In the genomic region with DNA sequence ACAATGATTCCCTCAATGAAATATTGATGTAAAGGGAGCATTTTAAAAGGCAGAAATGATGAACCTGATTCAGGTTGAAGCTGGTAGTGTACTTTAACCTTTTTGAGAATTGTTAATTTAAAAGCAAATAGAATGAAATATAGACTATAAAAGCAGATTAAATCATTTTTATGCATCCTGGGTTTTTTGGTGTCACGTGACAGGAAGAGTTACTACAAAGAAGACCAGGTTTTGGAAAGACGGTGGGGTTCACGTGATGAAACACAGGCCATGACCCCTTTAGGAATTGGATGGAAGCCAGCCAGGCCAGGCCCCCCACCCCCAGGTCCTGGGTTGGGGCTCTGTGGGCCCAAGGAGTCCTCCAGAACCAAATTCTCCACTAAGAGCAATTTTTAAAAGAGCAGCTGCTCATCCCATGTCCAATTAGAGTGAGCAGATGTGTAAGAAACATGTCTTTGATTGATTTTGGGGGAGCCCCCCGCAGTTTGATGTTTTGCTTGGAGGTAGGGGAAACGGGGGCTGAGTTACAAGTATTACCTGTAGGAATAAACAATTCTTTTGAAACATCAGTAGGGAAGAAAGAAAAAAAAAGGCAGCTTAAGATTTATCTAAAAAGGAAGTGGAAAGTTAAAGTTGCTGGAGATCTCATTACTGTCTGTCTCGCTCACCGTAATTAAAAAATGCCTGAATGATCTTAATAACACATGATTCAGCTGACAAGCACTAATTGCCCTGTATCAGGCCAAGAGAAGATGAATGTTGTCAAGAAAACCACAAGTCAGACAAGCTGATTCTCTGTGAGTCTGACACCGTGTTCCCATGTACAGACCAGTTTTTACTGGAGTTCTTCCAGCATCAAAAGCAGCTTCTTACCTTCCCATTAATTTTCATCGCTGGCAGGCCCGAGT, we compare ENCODE assay signal across 10 cellular contexts.
DNase-seq lines count a peak whose midpoint lies in the region; ATAC-seq, FAIRE-seq and TF ChIP-seq lines count a peak whose summit lies in the region.
"Had no signal": no experiment of that assay in that cellular context is flagged by ENCODE, and none has a peak within 500 bp of the region (broad histone marks: within the 10 kb centered on the region; RNA-seq: fewer than 3 reads in every experiment).

No MANE protein-coding gene starts in this region.

- H3K4me3 Mint-ChIP-seq in Caco-2 (ENCODE audit: unreplicated experiment), result peak overlapping the region; percentile 31

- BruUV-seq in Caco-2 (replicated peaks; lab: Mats Ljungman, UMichigan), result no TSS peak
- BruUV-seq in endothelial cell of umbilical vein (replicated peaks; lab: Mats Ljungman, UMichigan), result no TSS peak

- H3K36me3 ChIP-seq in Caco-2 (ENCODE audit: control insufficient read depth, insufficient read depth, low read length), result no peaks in the 10 kb centered on the region; the same call in 1 of the 2 replicates
- H3K36me3 ChIP-seq in endothelial cell of umbilical vein (ENCODE audit: control insufficient read depth in 2 of 2, extremely low read depth in 1 of 2, insufficient read depth in 2 of 2, low read length in 2 of 2), result no peaks in the 10 kb centered on the region
- no peaks in the 10 kb centered on the region for H3K36me3 ChIP-seq in pancreas
- H3K36me3 ChIP-seq in ovary, result no peaks in the 10 kb centered on the region

- CTCF ChIA-PET in Caco-2 (lab: Charles Lee) (interaction anchor here (0.6 to 1.0 kb wide), 2 partner anchors 10 to 1728 kb away, joined by 3 to 5 read pairs; no protein-coding TSS in a partner anchor), endothelial cell of umbilical vein (lab: Charles Lee) (interaction anchor here (0.7 to 3.9 kb wide), 8 partner anchors 9 to 483 kb away, joined by 3 to 30 read pairs (median 3); no protein-coding TSS in a partner anchor)

- TF ChIP-seq CTCF in Caco-2 (IDR thresholded peaks at IDR 0.05; ENCODE audit: insufficient read depth in 1 of 2, low read depth in 1 of 2, low read length in 1 of 2, severe bottlenecking in 1 of 2, unreplicated experiment in 1 of 2) (no peak), endothelial cell of umbilical vein (IDR thresholded peaks at IDR 0.05; ENCODE audit: extremely low read depth in 1 of 2, insufficient read depth in 1 of 2, low read depth in 1 of 2, low read length in 2 of 2) (no peak), pancreas (IDR thresholded peaks at IDR 0.05) (no peak), ovary (IDR thresholded peaks at IDR 0.05) (no peak)

- peak overlapping the region; percentile 18 for H3K4me2 ChIP-seq in endothelial cell of umbilical vein (ENCODE audit: insufficient read depth, low read length)

- no peak overlapping the region for H2AFZ ChIP-seq in endothelial cell of umbilical vein (ENCODE audit: low read depth, low read length)

- ATAC-seq in pancreas, result peak in 3 of 4 donors; percentile 55 to 65 (median 64)

- no peak for DNase-seq in Caco-2
- DNase-seq in NCI-H69 (lab: John Stamatoyannopoulos, UW), result peak; percentile 70
- peak; percentile 33 for DNase-seq in endothelial cell of umbilical vein (ENCODE audit: low read depth, low spot score)
- peak in 2 of 6 donors; percentile 24 to 45 for DNase-seq in pancreas
- DNase-seq in DMS153 treated with DMSO at 0.1 percent for 48 hours (lab: John Stamatoyannopoulos, UW; ENCODE audit: unreplicated experiment), result no peak
- DNase-seq in NCI-H146 treated with DMSO at 0.1 percent for 48 hours (lab: John Stamatoyannopoulos, UW; ENCODE audit: unreplicated experiment), result no peak
- DNase-seq in SIG-M5 (lab: John Stamatoyannopoulos, UW), result no peak
- DNase-seq in ovary, result no peak
- DNase-seq: activated CD8-positive, alpha-beta memory T cell treated with anti-CD3 and anti-CD28 coated beads for 24 hours had no signal

- dilution Hi-C loops in endothelial cell of umbilical vein (cut with MboI; ENCODE audit: extremely low pct_ligation_motif_present, low sequenced_read_pairs), result no loop called here

- no peaks in the 10 kb centered on the region for H3K9me3 Mint-ChIP-seq in Caco-2 (ENCODE audit: unreplicated experiment)

- H3K4me3 ChIP-seq in Caco-2 (ENCODE audit: low read depth, low read length), result no peak overlapping the region
- no peak overlapping the region for H3K4me3 ChIP-seq in endothelial cell of umbilical vein (replicated peaks in 1 of 3; ENCODE audit: insufficient read depth in 1 of 3, low read depth in 1 of 3, low read length in 3 of 3)
- H3K4me3 ChIP-seq in pancreas, result no peak overlapping the region
- H3K4me3 ChIP-seq in ovary, result no peak overlapping the region

- H3K27ac Mint-ChIP-seq in Caco-2 (ENCODE audit: unreplicated experiment), result peak overlapping the region; percentile 96

- no peak for TF ChIP-seq POLR2A in endothelial cell of umbilical vein (IDR thresholded peaks at IDR 0.05; ENCODE audit: low read depth, low read length)
- no peak for TF ChIP-seq POLR2A in ovary (IDR thresholded peaks at IDR 0.05)

- peaks cover 18% of the 10 kb centered on the region for H3K79me2 ChIP-seq in endothelial cell of umbilical vein (ENCODE audit: control insufficient read depth, insufficient read depth, low read length)

- intact Hi-C loops in Caco-2 (cut with micrococcal nuclease; ENCODE audit: unreplicated experiment), result no loop called here
- intact Hi-C loops in endothelial cell of umbilical vein (cut with micrococcal nuclease), result no loop called here
- intact Hi-C loops in pancreas (cut with DNase I), result no loop called here
- intact Hi-C loops in ovary (cut with DNase I), result no loop called here

- peak overlapping the region; percentile 3 for H3K9ac ChIP-seq in endothelial cell of umbilical vein (replicated peaks; ENCODE audit: extremely low read depth, insufficient read depth, low read length)

- WGBS in pancreas, 2 donors, result 36 to 40% methylated on average over 10 of the region's 10 CpGs
- WGBS in ovary, 3 donors, result 36 to 39% (median 36%) methylated on average over 10 of the region's 10 CpGs

- H3K36me3 Mint-ChIP-seq in Caco-2 (ENCODE audit: insufficient read depth, unreplicated experiment), result peaks cover 77% of the 10 kb centered on the region

- H3K9me1 ChIP-seq in endothelial cell of umbilical vein (replicated peaks; ENCODE audit: control insufficient read depth, extremely low read depth, insufficient read depth, low read length), result no peaks in the 10 kb centered on the region

- no peaks in the 10 kb centered on the region for H3K9me3 ChIP-seq in Caco-2
- no peaks in the 10 kb centered on the region for H3K9me3 ChIP-seq in endothelial cell of umbilical vein (replicated peaks; ENCODE audit: control insufficient read depth, insufficient read depth, low read length)
- no peaks in the 10 kb centered on the region for H3K9me3 ChIP-seq in pancreas
- H3K9me3 ChIP-seq in ovary, result no peaks in the 10 kb centered on the region

- TF ChIP-seq EP300 in ovary (IDR thresholded peaks at IDR 0.05), result no peak

- H3K27me3 Mint-ChIP-seq in Caco-2 (ENCODE audit: insufficient read depth, unreplicated experiment), result no peaks in the 10 kb centered on the region

- POLR2A ChIA-PET in Caco-2 (lab: Charles Lee), result no interaction called here
- POLR2A ChIA-PET in endothelial cell of umbilical vein (lab: Charles Lee), result no interaction called here

- FAIRE-seq in endothelial cell of umbilical vein (lab: Jason Lieb, UNC) (no peak), pancreas (lab: Jason Lieb, UNC) (no peak)
- FAIRE-seq: GM18507 had no signal

- H3K4me1 ChIP-seq in Caco-2, result peaks cover 67% of the 10 kb centered on the region
- H3K4me1 ChIP-seq in endothelial cell of umbilical vein (ENCODE audit: control insufficient read depth, extremely low read depth, insufficient read depth, low read length), result peaks cover 35% of the 10 kb centered on the region
- peaks cover 21 to 33% (median 22%) of the 10 kb centered on the region in 3 donors for H3K4me1 ChIP-seq in pancreas
- peaks cover 19% of the 10 kb centered on the region for H3K4me1 ChIP-seq in ovary (ENCODE audit: insufficient read depth)

- no peaks in the 10 kb centered on the region for H3K27me3 ChIP-seq in Caco-2 (replicated peaks; ENCODE audit: control insufficient read depth, insufficient read depth, low read length)
- no peaks in the 10 kb centered on the region for H3K27me3 ChIP-seq in endothelial cell of umbilical vein (ENCODE audit: control insufficient read depth in 2 of 2, insufficient read depth in 2 of 2, low read length in 2 of 2)
- no peaks in the 10 kb centered on the region for H3K27me3 ChIP-seq in pancreas
- H3K27me3 ChIP-seq in ovary, result no peaks in the 10 kb centered on the region

- H3K27ac ChIP-seq in endothelial cell of umbilical vein (ENCODE audit: insufficient read depth, low read depth, low read length) (peak overlapping the region; percentile 70), pancreas (peak overlapping the region in 2 of 4 donors; percentile 32 to 81), ovary (no peak overlapping the region)

- no peaks in the 10 kb centered on the region for H4K20me1 ChIP-seq in endothelial cell of umbilical vein (replicated peaks; ENCODE audit: control insufficient read depth, extremely low read depth, insufficient read depth, low read length)

- peaks cover 63% of the 10 kb centered on the region for H3K4me1 Mint-ChIP-seq in Caco-2 (ENCODE audit: low read depth, unreplicated experiment)

TF ChIP-seq in endothelial cell of umbilical vein, 7 proteins besides CTCF, POLR2A, EP300 and RAD21:
- TF ChIP-seq, protein P1, sequence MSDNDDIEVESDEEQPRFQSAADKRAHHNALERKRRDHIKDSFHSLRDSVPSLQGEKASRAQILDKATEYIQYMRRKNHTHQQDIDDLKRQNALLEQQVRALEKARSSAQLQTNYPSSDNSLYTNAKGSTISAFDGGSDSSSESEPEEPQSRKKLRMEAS (IDR thresholded peaks at IDR 0.05; ENCODE audit: insufficient read depth, insufficient read length), result no peak
- TF ChIP-seq EZH2 (IDR thresholded peaks at IDR 0.05; ENCODE audit: borderline replicate concordance, low read depth, low read length, severe bottlenecking) (no peak), FOS (IDR thresholded peaks at IDR 0.05; ENCODE audit: borderline replicate concordance, insufficient read depth, low read length) (no peak), POLR2AphosphoS5 (IDR thresholded peaks at IDR 0.05; ENCODE audit: insufficient read depth, low read depth, low read length) (no peak), JUN (IDR thresholded peaks at IDR 0.05; ENCODE audit: borderline replicate concordance, insufficient read depth, insufficient read length, low read depth) (no peak), GATA2 (IDR thresholded peaks at IDR 0.05; ENCODE audit: insufficient read depth, insufficient read length, low read depth, low read length) (no peak), MYC (IDR thresholded peaks at IDR 0.05; ENCODE audit: low read depth, low read length) (no peak)

Comparison
In these comparisons a context has a peak if more than half of its experiments do, and no peak if none do; other contexts are left out.
1. DNase-seq: peak in NCI-H69 (single experiment) and endothelial cell of umbilical vein (single experiment); none in Caco-2 (0 of 2), DMS153 treated with DMSO at 0.1 percent for 48 hours (single experiment), NCI-H146 treated with DMSO at 0.1 percent for 48 hours (single experiment), SIG-M5 (single experiment) and ovary (0 of 5).